20 cellular contexts compared by ENCODE assay signal in the genomic region with DNA sequence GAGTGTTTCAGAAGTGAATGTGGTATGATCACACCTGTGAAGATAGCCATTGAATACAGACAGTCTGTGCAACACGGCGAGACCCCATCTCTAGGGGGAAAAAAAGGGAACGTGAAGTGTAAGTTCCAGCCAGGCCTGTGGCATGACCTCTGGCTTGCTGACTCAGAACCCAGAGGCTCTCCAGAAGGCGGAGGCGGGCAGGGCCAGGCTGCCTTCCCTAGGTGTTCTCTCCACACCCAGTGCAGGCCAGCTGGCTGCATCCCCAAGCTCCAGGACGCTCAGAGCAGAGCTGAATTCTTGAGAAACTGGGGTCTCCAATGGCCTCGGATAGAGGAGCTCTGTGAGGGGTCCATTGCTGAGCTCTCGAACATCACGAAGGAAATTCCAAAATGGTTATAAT.
"Had no signal": no experiment of that assay in that cellular context is flagged by ENCODE, and none has a peak within 500 bp of the region (broad histone marks: within the 10 kb centered on the region; RNA-seq: fewer than 3 reads in every experiment).

No MANE protein-coding gene starts in this region.

- H3K4me1 Mint-ChIP-seq: naive B cell had no signal

- DNase-seq: activated CD4-positive, alpha-beta T cell treated with anti-CD3 and anti-CD28 coated beads for 4 hours; activated CD8-positive, alpha-beta T cell treated with anti-CD3 and anti-CD28 coated beads for 36 hours; activated gamma-delta T cell; activated T-cell treated with anti-CD3 and anti-CD28 coated beads, Interleukin-2, amount 50 U/mL, for 72 hours; amniotic stem cell; central memory CD4-positive, alpha-beta T cell; heart right ventricle; left cardiac atrium; naive B cell; T-helper 2 cell; testis had no signal

- H3K27ac Mint-ChIP-seq: activated CD8-positive, alpha-beta T cell treated with anti-CD3 and anti-CD28 coated beads for 36 hours; activated naive CD4-positive, alpha-beta T cell treated with anti-CD3 and anti-CD28 coated beads, Interleukin-2, amount 50 U/mL, for 72 hours; activated T-cell treated with anti-CD3 and anti-CD28 coated beads, Interleukin-2, amount 50 U/mL, for 72 hours; brain; mesothelial cell of epicardium; naive B cell; stimulated activated naive CD8-positive, alpha-beta T cell treated with anti-CD3 and anti-CD28 coated beads, Interleukin-15, Interleukin-2, amounts not matched to agents 100 ng/mL and 50 ng/mL, for 24 hours; WTC11 had no signal

- H3K27me3 ChIP-seq: heart right ventricle, testis had no signal

- H3K27ac ChIP-seq: coronary artery, heart right ventricle, parathyroid adenoma, testis had no signal

- ATAC-seq: activated CD8-positive, alpha-beta T cell treated with anti-CD3 and anti-CD28 coated beads for 36 hours; activated naive CD4-positive, alpha-beta T cell treated with anti-CD3 and anti-CD28 coated beads, Interleukin-2, amount 50 U/mL, for 72 hours; activated T-cell treated with anti-CD3 and anti-CD28 coated beads, Interleukin-2, amount 50 U/mL, for 72 hours; heart right ventricle; left cardiac atrium; WTC11 had no signal

- H3K4me3 ChIP-seq: coronary artery, heart right ventricle, lung, smooth muscle cell had no signal

- H3K27me3 Mint-ChIP-seq: activated CD8-positive, alpha-beta T cell treated with anti-CD3 and anti-CD28 coated beads for 36 hours; naive B cell; stimulated activated naive CD8-positive, alpha-beta T cell treated with anti-CD3 and anti-CD28 coated beads, Interleukin-15, Interleukin-2, amounts not matched to agents 100 ng/mL and 50 ng/mL, for 24 hours had no signal

- H3K9me3 ChIP-seq: testis had no signal

- H3K4me3 Mint-ChIP-seq: activated CD8-positive, alpha-beta T cell treated with anti-CD3 and anti-CD28 coated beads for 36 hours; activated T-cell treated with anti-CD3 and anti-CD28 coated beads, Interleukin-2, amount 50 U/mL, for 72 hours; brain; mesothelial cell of epicardium; stimulated activated naive CD8-positive, alpha-beta T cell treated with anti-CD3 and anti-CD28 coated beads, Interleukin-15, Interleukin-2, amounts not matched to agents 100 ng/mL and 50 ng/mL, for 24 hours; WTC11 had no signal
